Comparison of ENCODE assay signal across 18 cellular contexts in the genomic region with DNA sequence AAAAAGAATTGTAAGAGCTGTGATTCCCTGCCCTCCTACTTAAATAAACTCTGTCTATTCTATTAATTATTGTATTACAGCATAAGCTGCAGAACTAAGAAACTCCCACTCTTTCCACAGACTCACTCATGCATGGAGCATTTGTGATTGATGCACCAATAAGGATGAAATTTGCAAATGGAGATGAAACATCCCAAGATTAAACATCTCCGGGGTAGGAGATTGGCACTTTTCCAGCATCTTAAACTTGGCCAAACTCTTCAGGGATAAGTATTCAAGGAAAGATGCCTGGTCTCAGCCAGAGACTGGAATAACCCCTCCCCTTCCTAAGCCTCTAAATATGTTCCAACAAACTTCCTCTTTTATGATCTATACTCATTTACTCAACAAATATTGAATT.
"Had no signal": no experiment of that assay in that cellular context is flagged by ENCODE, and none has a peak within 500 bp of the region (broad histone marks: within the 10 kb centered on the region; RNA-seq: fewer than 3 reads in every experiment).

No MANE protein-coding gene starts in this region.

- H3K4me2 ChIP-seq: neural progenitor cell had no signal

- H3K9me3 ChIP-seq: ascending aorta, lower lobe of right lung, right lobe of liver, tibial artery had no signal

- DNase-seq: activated T-cell treated with anti-CD3 and anti-CD28 coated beads, Interleukin-2, amount 50 U/mL, for 1 hour; central memory CD4-positive, alpha-beta T cell; effector memory CD4-positive, alpha-beta T cell; lower lobe of right lung; naive thymus-derived CD4-positive, alpha-beta T cell; posterior cingulate gyrus; right lobe of liver; small intestine; stimulated activated CD4-positive, alpha-beta T cell treated with anti-CD3 and anti-CD28 coated beads, Interleukin-2, amount 100 ng/mL, for 24 hours; stimulated activated naive CD8-positive, alpha-beta T cell treated with anti-CD3 and anti-CD28 coated beads, Interleukin-15, amount 100 ng/mL, for 72 hours; T-helper 9 cell; tibial artery had no signal

- H3K9ac ChIP-seq: neural progenitor cell had no signal

- H3K4me3 ChIP-seq: ascending aorta, lower lobe of right lung, neural progenitor cell, right lobe of liver, tibial artery had no signal

- H2AFZ ChIP-seq: neural progenitor cell had no signal

- H3K27ac ChIP-seq: ascending aorta, lower lobe of right lung, neural progenitor cell, right lobe of liver, tibial artery had no signal

- H3K36me3 ChIP-seq: ascending aorta, lower lobe of right lung, neural progenitor cell, right lobe of liver, tibial artery had no signal

- H3K27me3 ChIP-seq: ascending aorta, neural progenitor cell, right lobe of liver, tibial artery had no signal

- H3K4me1 ChIP-seq: ascending aorta, lower lobe of right lung, neural progenitor cell, right lobe of liver had no signal

- ATAC-seq: activated naive CD4-positive, alpha-beta T cell treated with anti-CD3 and anti-CD28 coated beads, Interleukin-2, amount 50 U/mL, for 72 hours; left lobe of liver; lower lobe of right lung; naive thymus-derived CD4-positive, alpha-beta T cell; right lobe of liver; stimulated activated effector memory CD8-positive, alpha-beta T cell treated with anti-CD3 and anti-CD28 coated beads, Interleukin-12 subunit alpha, Interleukin-12 subunit beta, amount 100 ng/mL, for 72 hours; stimulated activated naive CD8-positive, alpha-beta T cell treated with anti-CD3 and anti-CD28 coated beads, Interleukin-15, amount 100 ng/mL, for 72 hours; WTC11 had no signal
